8 cellular contexts compared by ENCODE assay signal in genomic region chr14:49861923-49862673, GRCh38. TPM values are rescaled to one million over a fixed set of nuclear protein-coding genes. Genes with fewer than 3 reads are reported as not detected.
DNase-seq lines count a peak whose midpoint lies in the region; ATAC-seq lines count a peak whose summit lies in the region.

No MANE protein-coding gene starts in this region.

- ATAC-seq in GM21786 (IDR thresholded peaks at IDR 0.05; ENCODE audit: unreplicated experiment), result peak; percentile 24

- H3K9me3 ChIP-seq in MG63 (no peaks in the 10 kb centered on the region), neuron (ENCODE audit: low read length) (no peaks in the 10 kb centered on the region), stomach smooth muscle (ENCODE audit: control insufficient read depth in 2 of 2, low read length in 2 of 2) (no peaks in the 10 kb centered on the region)

- H3K36me3 ChIP-seq in MG63, result no peaks in the 10 kb centered on the region
- no peaks in the 10 kb centered on the region for H3K36me3 ChIP-seq in neuron (ENCODE audit: insufficient read depth, low read length)
- no peaks in the 10 kb centered on the region for H3K36me3 ChIP-seq in stomach smooth muscle (ENCODE audit: control insufficient read depth in 2 of 2, insufficient read depth in 2 of 2, low read length in 2 of 2)

- H3K9ac ChIP-seq in stomach smooth muscle (ENCODE audit: low read length in 2 of 2), result peak overlapping the region; percentile 98 to 100

- H2AFZ ChIP-seq in neuron (ENCODE audit: low read depth, low read length), result peak overlapping the region; percentile 80

- peak overlapping the region; percentile 100 for H3K27ac ChIP-seq in stomach smooth muscle (ENCODE audit: low read length)

- H3K4me1 ChIP-seq in neuron (ENCODE audit: insufficient read depth, low read length) (peaks cover 15% of the 10 kb centered on the region), stomach smooth muscle (ENCODE audit: control insufficient read depth, insufficient read depth, low read length) (peaks cover 16% of the 10 kb centered on the region)

- peak overlapping the region; percentile 75 for H3K4me3 ChIP-seq in MG63
- peak overlapping the region; percentile 80 for H3K4me3 ChIP-seq in neuron (ENCODE audit: low read length)
- peak overlapping the region; percentile 88 to 97 for H3K4me3 ChIP-seq in stomach smooth muscle (ENCODE audit: low read length in 2 of 2)

- DNase-seq in D341Med (ENCODE audit: low spot score), result peak; percentile 62
- DNase-seq in MG63, result peak; percentile 56
- DNase-seq in SHP77 (lab: John Stamatoyannopoulos, UW), result peak; percentile 59 to 81
- peak; percentile 94 for DNase-seq in activated effector memory CD4-positive, alpha-beta T cell treated with anti-CD3 and anti-CD28 coated beads, Interleukin-2, amount 50 U/mL, for 16 hours
- DNase-seq in foreskin melanocyte, result peak; percentile 82

- H3K27me3 ChIP-seq in MG63, result no peaks in the 10 kb centered on the region
- no peaks in the 10 kb centered on the region for H3K27me3 ChIP-seq in neuron (ENCODE audit: insufficient read depth, low read length)
- H3K27me3 ChIP-seq in stomach smooth muscle (ENCODE audit: control insufficient read depth in 1 of 2, insufficient read depth in 2 of 2, low read length in 2 of 2), result no peaks in the 10 kb centered on the region

RNA-seq across cellular contexts. Expression of gene NEMF, which starts 9.5 kb away (rescaled TPM):
- total RNA-seq in MG63 (2014; rRNA removed; shearing (Covaris generic); ENCODE audit: low replicate concordance), result 30.0 and 50.6 TPM in 2 replicates

RNA-seq across cellular contexts. Expression of gene ARF6, which starts 30.8 kb away (rescaled TPM):
- 24.1 and 32.6 TPM in 2 replicates for total RNA-seq in MG63 (2014; rRNA removed; shearing (Covaris generic); ENCODE audit: low replicate concordance)

Comparison
In these comparisons a context has a peak if more than half of its experiments do, and no peak if none do; other contexts are left out.
1. Peak in every context shown above with its lines: DNase-seq, ATAC-seq, H3K4me3 ChIP-seq and H3K27ac ChIP-seq.